ENCODE assay signal across 1 cellular context in the genomic region with DNA sequence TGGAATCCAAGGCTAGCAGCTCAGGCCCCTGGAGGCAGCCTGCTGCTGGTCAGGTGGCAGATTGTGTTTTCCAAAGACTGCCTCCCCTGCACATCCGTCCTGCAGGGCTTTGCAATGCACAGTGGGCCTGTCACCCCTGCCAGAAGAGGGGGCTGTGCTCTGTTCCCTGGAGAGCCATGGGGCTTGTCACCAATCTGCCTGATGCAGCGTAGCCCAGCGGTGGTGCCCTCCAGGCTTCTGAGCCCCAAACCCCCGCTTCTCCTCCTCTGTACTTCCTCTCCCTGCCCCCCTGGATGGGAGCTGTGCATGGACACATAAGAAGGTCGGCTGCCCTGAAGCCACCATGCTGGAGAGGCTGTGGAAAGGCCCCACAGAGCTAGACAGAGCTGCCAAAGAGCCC.
A peak's percentile ranks its signal among the peaks of the same experiment; 100 is the strongest.
TF ChIP-seq lines count a peak whose summit lies in the region.

No MANE protein-coding gene starts in this region.

TF ChIP-seq in HepG2, 621 proteins besides CTCF, POLR2A, EP300 and RAD21 (continued from another document):
- no peak for TF ChIP-seq MEF2D (CRISPR knock-in tag; IDR thresholded peaks at IDR 0.05)
- no peak for TF ChIP-seq JUN (CRISPR knock-in tag; IDR thresholded peaks at IDR 0.05)
- TF ChIP-seq POLR2G (IDR thresholded peaks at IDR 0.05; ENCODE audit: low read depth, low read length), result no peak
- TF ChIP-seq HIVEP1 (CRISPR knock-in tag; IDR thresholded peaks at IDR 0.05), result no peak
- TF ChIP-seq IKZF1 (IDR thresholded peaks at IDR 0.05), result no peak
- peak; percentile 40; the same call in 1 of the 2 replicates for TF ChIP-seq STAG1 (CRISPR knock-in tag; IDR thresholded peaks at IDR 0.05)
- TF ChIP-seq, protein P1, sequence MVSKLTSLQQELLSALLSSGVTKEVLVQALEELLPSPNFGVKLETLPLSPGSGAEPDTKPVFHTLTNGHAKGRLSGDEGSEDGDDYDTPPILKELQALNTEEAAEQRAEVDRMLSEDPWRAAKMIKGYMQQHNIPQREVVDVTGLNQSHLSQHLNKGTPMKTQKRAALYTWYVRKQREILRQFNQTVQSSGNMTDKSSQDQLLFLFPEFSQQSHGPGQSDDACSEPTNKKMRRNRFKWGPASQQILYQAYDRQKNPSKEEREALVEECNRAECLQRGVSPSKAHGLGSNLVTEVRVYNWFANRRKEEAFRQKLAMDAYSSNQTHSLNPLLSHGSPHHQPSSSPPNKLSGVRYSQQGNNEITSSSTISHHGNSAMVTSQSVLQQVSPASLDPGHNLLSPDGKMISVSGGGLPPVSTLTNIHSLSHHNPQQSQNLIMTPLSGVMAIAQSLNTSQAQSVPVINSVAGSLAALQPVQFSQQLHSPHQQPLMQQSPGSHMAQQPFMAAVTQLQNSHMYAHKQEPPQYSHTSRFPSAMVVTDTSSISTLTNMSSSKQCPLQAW (CRISPR knock-in tag; IDR thresholded peaks at IDR 0.05), result no peak
